Comparison of ENCODE assay signal across 26 cellular contexts in genomic region chr17:66849851-66850580, GRCh38. TPM values are rescaled to one million over a fixed set of nuclear protein-coding genes. Genes with fewer than 3 reads are reported as not detected.
"Had no signal": no experiment of that assay in that cellular context is flagged by ENCODE, and none has a peak within 500 bp of the region (broad histone marks: within the 10 kb centered on the region; RNA-seq: fewer than 3 reads in every experiment).

No MANE protein-coding gene starts in this region.

- H3K4me1 ChIP-seq: body of pancreas, stomach, suprapubic skin, tibial nerve, uterus had no signal

- H3K27ac ChIP-seq: body of pancreas, cardiac muscle cell, stomach, suprapubic skin, tibial nerve, uterus had no signal

- DNase-seq: activated CD4-positive, alpha-beta memory T cell treated with anti-CD3 and anti-CD28 coated beads for 36 hours; activated CD4-positive, alpha-beta T cell treated with anti-CD3 and anti-CD28 coated beads for 48 hours; activated CD4-positive, CD25-positive, alpha-beta regulatory T cell; activated effector memory CD4-positive, alpha-beta T cell treated with Interleukin-2 at 50 U/mL for 16 hours; activated naive CD4-positive, alpha-beta T cell treated with anti-CD3 and anti-CD28 coated beads, Interleukin-2, amount 10 ng/mL, durations not matched to agents 7 days and 5 days; activated naive CD8-positive, alpha-beta T cell treated with anti-CD3 and anti-CD28 coated beads, Interleukin-2, amount 50 U/mL, for 24 hours; activated T-cell treated with anti-CD3 and anti-CD28 coated beads, Interleukin-2, amount 50 U/mL, for 48 hours; body of pancreas; effector CD4-positive, alpha-beta T cell; foreskin fibroblast; islet precursor cell; left colon; naive thymus-derived CD4-positive, alpha-beta T cell; stimulated activated CD4-positive, alpha-beta T cell treated with anti-CD3 and anti-CD28 coated beads, Interleukin-12 subunit alpha, Interleukin-12 subunit beta, amount 100 ng/mL, for 4 hours; stomach; uterus had no signal

- H3K27me3 ChIP-seq: body of pancreas, cardiac muscle cell, tibial nerve, uterus had no signal

- H3K4me3 ChIP-seq: body of pancreas, cardiac muscle cell, lung, stomach, suprapubic skin, tibial nerve, uterus had no signal

- ATAC-seq: activated naive CD8-positive, alpha-beta T cell treated with anti-CD3 and anti-CD28 coated beads, Interleukin-2, amount 50 U/mL, for 24 hours; body of pancreas; left colon; naive thymus-derived CD4-positive, alpha-beta T cell had no signal

- H3K36me3 Mint-ChIP-seq: activated CD4-positive, alpha-beta memory T cell treated with anti-CD3 and anti-CD28 coated beads for 36 hours; activated naive CD4-positive, alpha-beta T cell treated with anti-CD3 and anti-CD28 coated beads, Interleukin-2, amount 10 ng/mL, durations not matched to agents 7 days and 5 days; naive thymus-derived CD4-positive, alpha-beta T cell had no signal

- H3K4me3 Mint-ChIP-seq: activated CD4-positive, alpha-beta memory T cell treated with anti-CD3 and anti-CD28 coated beads for 36 hours; activated naive CD4-positive, alpha-beta T cell treated with anti-CD3 and anti-CD28 coated beads, Interleukin-2, amount 10 ng/mL, durations not matched to agents 7 days and 5 days; activated naive CD8-positive, alpha-beta T cell treated with anti-CD3 and anti-CD28 coated beads, Interleukin-2, amount 50 U/mL, for 24 hours; dendritic cell treated with granulocyte-macrophage colony-stimulating factor and Interleukin-4, amounts not matched to agents 40 ng/mL and 50 ng/mL, for 4 days; naive thymus-derived CD4-positive, alpha-beta T cell; T-helper 1 cell treated with Interleukin-12 subunit alpha and Interleukin-12 subunit beta and Interleukin-4 antibody, amounts not matched to agents 30 μg/mL and 1 μg/mL, for 36 hours had no signal

- H3K36me3 ChIP-seq: cardiac muscle cell, stomach, suprapubic skin, tibial nerve, uterus had no signal

- H3K9me3 ChIP-seq: body of pancreas, suprapubic skin, uterus had no signal

- H3K4me1 Mint-ChIP-seq: activated naive CD4-positive, alpha-beta T cell treated with anti-CD3 and anti-CD28 coated beads, Interleukin-2, amount 10 ng/mL, durations not matched to agents 7 days and 5 days; activated naive CD8-positive, alpha-beta T cell treated with anti-CD3 and anti-CD28 coated beads, Interleukin-2, amount 50 U/mL, for 24 hours; naive thymus-derived CD4-positive, alpha-beta T cell had no signal

- H3K27ac Mint-ChIP-seq: activated CD4-positive, alpha-beta memory T cell treated with anti-CD3 and anti-CD28 coated beads for 36 hours; activated naive CD4-positive, alpha-beta T cell treated with anti-CD3 and anti-CD28 coated beads, Interleukin-2, amount 10 ng/mL, durations not matched to agents 7 days and 5 days; activated naive CD8-positive, alpha-beta T cell treated with anti-CD3 and anti-CD28 coated beads, Interleukin-2, amount 50 U/mL, for 24 hours; dendritic cell treated with granulocyte-macrophage colony-stimulating factor and Interleukin-4, amounts not matched to agents 40 ng/mL and 50 ng/mL, for 4 days; naive thymus-derived CD4-positive, alpha-beta T cell; progenitor cell of endocrine pancreas; T-helper 1 cell treated with Interleukin-12 subunit alpha and Interleukin-12 subunit beta and Interleukin-4 antibody, amounts not matched to agents 30 μg/mL and 1 μg/mL, for 36 hours had no signal

RNA-seq across cellular contexts. Expression of gene CACNG5, which starts 15.1 kb away (rescaled TPM):
- total RNA-seq: activated CD4-positive, alpha-beta memory T cell treated with anti-CD3 and anti-CD28 coated beads for 36 hours; cardiac muscle cell; epithelial cell of proximal tubule; fibroblast of lung; left colon; lung; naive thymus-derived CD4-positive, alpha-beta T cell; osteocyte; progenitor cell of endocrine pancreas; stomach; suprapubic skin; tibial nerve had no signal
